Comparison of ENCODE assay signal across 18 cellular contexts in genomic region chr5:137190441-137190840, GRCh38.
DNase-seq lines count a peak whose midpoint lies in the region; ATAC-seq and TF ChIP-seq lines count a peak whose summit lies in the region.
"Had no signal": no experiment of that assay in that cellular context is flagged by ENCODE, and none has a peak within 500 bp of the region (broad histone marks: within the 10 kb centered on the region; RNA-seq: fewer than 3 reads in every experiment).

No MANE protein-coding gene starts in this region.

- DNase-seq in EL (peak; percentile 69), RWPE2 (ENCODE audit: low spot score) (no peak), fibroblast of peridontal ligament (ENCODE audit: extremely low read depth) (peak; percentile 40), testis (no peak), inferior parietal cortex (ENCODE audit: extremely low spot score) (no peak), natural killer cell (no peak), aorta (no peak)
- DNase-seq: activated CD4-positive, alpha-beta T cell treated with anti-CD3 and anti-CD28 coated beads for 1 hour; activated naive CD4-positive, alpha-beta T cell; activated T-cell treated with anti-CD3 and anti-CD28 coated beads, Interleukin-2, amount 50 U/mL, for 24 hours; H9; NCI-H526 treated with DMSO at 0.1 percent for 48 hours; small intestine had no signal

- H3K27me3 ChIP-seq in RWPE2 (ENCODE audit: insufficient read depth, poor library complexity, severe bottlenecking), result no peaks in the 10 kb centered on the region
- no peaks in the 10 kb centered on the region for H3K27me3 ChIP-seq in testis
- no peaks in the 10 kb centered on the region for H3K27me3 ChIP-seq in aorta (ENCODE audit: control insufficient read depth in 1 of 2, insufficient read depth in 2 of 2, low read length in 1 of 2)
- H3K27me3 ChIP-seq: BLaER1 treated with 17β-estradiol and CSF1 and Interleukin-3, amounts not matched to agents 10 nM and 100 nM; vagina had no signal

- H3K36me3 ChIP-seq in RWPE2 (ENCODE audit: low read depth) (no peaks in the 10 kb centered on the region), testis (ENCODE audit: low read depth, missing control alignments) (no peaks in the 10 kb centered on the region), aorta (ENCODE audit: control insufficient read depth in 1 of 2, insufficient read depth in 2 of 2, low read length in 1 of 2) (no peaks in the 10 kb centered on the region)
- H3K36me3 ChIP-seq: BLaER1 treated with 17β-estradiol and CSF1 and Interleukin-3, amounts not matched to agents 10 nM and 100 nM; vagina had no signal

- no peaks in the 10 kb centered on the region for H3K36me3 Mint-ChIP-seq in natural killer cell
- H3K36me3 Mint-ChIP-seq: IgD-negative memory B cell; stimulated activated memory B cell treated with anti-CD40 and anti-IgM and Interleukin-4, amounts not matched to agents 10 μg/mL and 1 μg/mL and 100 μg/mL, for 72 hours had no signal

- peaks cover 35% of the 10 kb centered on the region for H3K4me1 ChIP-seq in RWPE2 (ENCODE audit: insufficient read depth, poor library complexity, severe bottlenecking)
- peaks cover 17% of the 10 kb centered on the region for H3K4me1 ChIP-seq in testis
- H3K4me1 ChIP-seq in aorta (ENCODE audit: control insufficient read depth in 1 of 2, insufficient read depth in 2 of 2, low read length in 2 of 2), result no peaks in the 10 kb centered on the region
- H3K4me1 ChIP-seq: BLaER1 treated with 17β-estradiol and CSF1 and Interleukin-3, amounts not matched to agents 10 nM and 100 nM; vagina had no signal

- ATAC-seq in RWPE2 (ENCODE audit: low read depth), result peak; percentile 48
- ATAC-seq in natural killer cell, result no peak
- no peak for ATAC-seq in aorta (ENCODE audit: low FRiP score)
- ATAC-seq: Right ventricle myocardium inferior; stimulated activated memory B cell treated with anti-CD40 and anti-IgM and Interleukin-4, amounts not matched to agents 10 μg/mL and 1 μg/mL and 100 μg/mL, for 72 hours had no signal

- TF ChIP-seq POLR2A in testis (IDR thresholded peaks at IDR 0.05), result no peak

- H3K4me3 ChIP-seq in RWPE2 (ENCODE audit: severe bottlenecking) (no peak overlapping the region), testis (no peak overlapping the region), aorta (ENCODE audit: low read length in 2 of 2) (no peak overlapping the region)
- H3K4me3 ChIP-seq: BLaER1 treated with 17β-estradiol and CSF1 and Interleukin-3, amounts not matched to agents 10 nM and 100 nM; vagina had no signal

- H3K27me3 Mint-ChIP-seq in natural killer cell (ENCODE audit: low read depth in 2 of 2), result peaks cover 0 to 6% of the 10 kb centered on the region in 2 donors
- H3K27me3 Mint-ChIP-seq: stimulated activated memory B cell treated with anti-CD40 and anti-IgM and Interleukin-4, amounts not matched to agents 10 μg/mL and 1 μg/mL and 100 μg/mL, for 72 hours had no signal

- H3K27ac ChIP-seq in RWPE2 (ENCODE audit: poor library complexity, severe bottlenecking), result peak overlapping the region; percentile 45
- peak overlapping the region; percentile 5 to 59 for H3K27ac ChIP-seq in testis
- H3K27ac ChIP-seq in aorta (ENCODE audit: low read depth in 1 of 2, low read length in 2 of 2), result no peak overlapping the region
- H3K27ac ChIP-seq: BLaER1 treated with 17β-estradiol and CSF1 and Interleukin-3, amounts not matched to agents 10 nM and 100 nM; vagina had no signal

- intact Hi-C loops in testis (cut with DNase I; ENCODE audit: low total_unique reads), result no loop called here
- intact Hi-C loops in natural killer cell (cut with micrococcal nuclease), result no loop called here
- intact Hi-C loops in aorta (cut with DNase I), result no loop called here

- H3K4me3 Mint-ChIP-seq in natural killer cell, result no peak overlapping the region
- H3K4me3 Mint-ChIP-seq: activated T-cell treated with anti-CD3 and anti-CD28 coated beads, Interleukin-2, amount 50 U/mL, for 24 hours; H9; IgD-negative memory B cell; stimulated activated memory B cell treated with anti-CD40 and anti-IgM and Interleukin-4, amounts not matched to agents 10 μg/mL and 1 μg/mL and 100 μg/mL, for 72 hours had no signal

- no peaks in the 10 kb centered on the region for H3K4me1 Mint-ChIP-seq in natural killer cell
- H3K4me1 Mint-ChIP-seq: IgD-negative memory B cell; stimulated activated memory B cell treated with anti-CD40 and anti-IgM and Interleukin-4, amounts not matched to agents 10 μg/mL and 1 μg/mL and 100 μg/mL, for 72 hours had no signal

- H3K9me3 ChIP-seq in RWPE2 (ENCODE audit: severe bottlenecking), result no peaks in the 10 kb centered on the region
- H3K9me3 ChIP-seq in testis, result no peaks in the 10 kb centered on the region
- H3K9me3 ChIP-seq in aorta (ENCODE audit: control insufficient read depth, low read length), result peaks cover 1% of the 10 kb centered on the region
- H3K9me3 ChIP-seq: BLaER1 treated with 17β-estradiol and CSF1 and Interleukin-3, amounts not matched to agents 10 nM and 100 nM; vagina had no signal

- no peak for TF ChIP-seq CTCF in RWPE2 (IDR thresholded peaks at IDR 0.05; ENCODE audit: poor library complexity, severe bottlenecking)
- no peak for TF ChIP-seq CTCF in testis (IDR thresholded peaks at IDR 0.05)
- no peak for TF ChIP-seq CTCF in natural killer cell (IDR thresholded peaks at IDR 0.05)

- no peak overlapping the region for H3K27ac Mint-ChIP-seq in natural killer cell
- H3K27ac Mint-ChIP-seq: activated T-cell treated with anti-CD3 and anti-CD28 coated beads, Interleukin-2, amount 50 U/mL, for 24 hours; H9; stimulated activated memory B cell treated with anti-CD40 and anti-IgM and Interleukin-4, amounts not matched to agents 10 μg/mL and 1 μg/mL and 100 μg/mL, for 72 hours had no signal

- peaks cover 0 to 4% of the 10 kb centered on the region in 2 donors for H3K9me3 Mint-ChIP-seq in natural killer cell
- H3K9me3 Mint-ChIP-seq: activated T-cell treated with anti-CD3 and anti-CD28 coated beads, Interleukin-2, amount 50 U/mL, for 24 hours; H9; stimulated activated memory B cell treated with anti-CD40 and anti-IgM and Interleukin-4, amounts not matched to agents 10 μg/mL and 1 μg/mL and 100 μg/mL, for 72 hours had no signal

Comparison
In these comparisons a context has a peak if more than half of its experiments do, and no peak if none do; other contexts are left out.
1. DNase-seq: peak in EL (single experiment) and fibroblast of peridontal ligament (single experiment); none in RWPE2 (single experiment), testis (single experiment), inferior parietal cortex (single experiment), natural killer cell (single experiment) and aorta (0 of 2).
2. H3K27ac ChIP-seq: peak in RWPE2 (single experiment) and testis (2 of 2); none in aorta (0 of 2).